17 cellular contexts compared by ENCODE assay signal in genomic region chr20:63176035-63176434, GRCh38. TPM values are rescaled to one million over a fixed set of nuclear protein-coding genes. Genes with fewer than 3 reads are reported as not detected.
DNase-seq lines count a peak whose midpoint lies in the region; ATAC-seq, FAIRE-seq and TF ChIP-seq lines count a peak whose summit lies in the region.
"Had no signal": no experiment of that assay in that cellular context is flagged by ENCODE, and none has a peak within 500 bp of the region (broad histone marks: within the 10 kb centered on the region; RNA-seq: fewer than 3 reads in every experiment).

No MANE protein-coding gene starts in this region.

- H3F3A ChIP-seq in MM.1S (ENCODE audit: insufficient read depth, low read length): no peaks in the 10 kb centered on the region

- ATAC-seq in HG02852 (IDR thresholded peaks at IDR 0.05; ENCODE audit: unreplicated experiment): no peak

- H2BK5ac ChIP-seq in H1 (ENCODE audit: low read depth, low read length): no peak overlapping the region

- no peaks in the 10 kb centered on the region for H3K9me3 Mint-ChIP-seq in T-helper 1 cell treated with Interleukin-12 subunit alpha and Interleukin-12 subunit beta and Interleukin-4 antibody, amounts not matched to agents 30 μg/mL and 1 μg/mL, for 36 hours

- peaks cover 1% of the 10 kb centered on the region for H3K36me3 Mint-ChIP-seq in T-helper 1 cell treated with Interleukin-12 subunit alpha and Interleukin-12 subunit beta and Interleukin-4 antibody, amounts not matched to agents 30 μg/mL and 1 μg/mL, for 36 hours (ENCODE audit: low read depth)

- TF ChIP-seq EP300 in H1 (IDR thresholded peaks at IDR 0.05; ENCODE audit: borderline replicate concordance in 1 of 2, low read depth in 2 of 2, low read length in 2 of 2): no peak

- no peak for TF ChIP-seq POLR2A in H1 (IDR thresholded peaks at IDR 0.05; ENCODE audit: control extremely low read depth in 1 of 2, low read depth in 2 of 2, low read length in 2 of 2)

- no peak overlapping the region for H2BK120ac ChIP-seq in H1 (replicated peaks; ENCODE audit: low read depth, low read length)

- H2BK15ac ChIP-seq in H1 (ENCODE audit: low read length): 0 out of 2 replicates have a peak overlapping the region, but pooled peaks have one; percentile 61

- no peak overlapping the region for H3K18ac ChIP-seq in H1 (ENCODE audit: extremely low read depth, low read length)

- peaks cover 2% of the 10 kb centered on the region for H3K4me1 Mint-ChIP-seq in T-helper 1 cell treated with Interleukin-12 subunit alpha and Interleukin-12 subunit beta and Interleukin-4 antibody, amounts not matched to agents 30 μg/mL and 1 μg/mL, for 36 hours (ENCODE audit: low read depth)

- H3K14ac ChIP-seq in H1 (ENCODE audit: insufficient read length): no peak overlapping the region

- H3K23ac ChIP-seq in H1 (ENCODE audit: insufficient read length): no peak overlapping the region

- H3K9me3 ChIP-seq in H1 (ENCODE audit: insufficient read depth in 2 of 2, low read depth in 1 of 2, low read length in 1 of 2): no peaks in the 10 kb centered on the region
- no peaks in the 10 kb centered on the region for H3K9me3 ChIP-seq in neuron (ENCODE audit: low read length)
- H3K9me3 ChIP-seq in MM.1S (replicated peaks; ENCODE audit: insufficient read depth, low read length): no peaks in the 10 kb centered on the region
- H3K9me3 ChIP-seq: tibial nerve had no signal

- 12% methylated on average over 16 of the region's 16 CpGs; no CpG with 5 or more reads in 1 of the 2 experiments for WGBS in H1 (ENCODE audit: extremely low coverage in 1 of 2, insufficient coverage in 1 of 2, insufficient read length in 1 of 2, insufficient replicate concordance in 2 of 2, low coverage in 1 of 2, low lambda C conversion rate in 2 of 2, missing lambda C conversion rate in 1 of 2), 2 experiments

- no peak overlapping the region for H4K5ac ChIP-seq in H1 (ENCODE audit: insufficient read length, low read depth, low read length)

- no peaks in the 10 kb centered on the region for H3K9me2 ChIP-seq in MM.1S (replicated peaks; ENCODE audit: insufficient read depth, low read length)

- H3K79me2 ChIP-seq in H1 (ENCODE audit: control insufficient read depth in 1 of 2, insufficient read depth in 2 of 2, low read length in 2 of 2): no peaks in the 10 kb centered on the region
- no peaks in the 10 kb centered on the region for H3K79me2 ChIP-seq in MM.1S (ENCODE audit: low read length)

- no peak overlapping the region for H3K56ac ChIP-seq in H1 (replicated peaks; ENCODE audit: insufficient read length, low read depth, low read length)

- no peaks in the 10 kb centered on the region for H3K79me1 ChIP-seq in H1 (ENCODE audit: low read depth, low read length)

- H4K20me1 ChIP-seq in H1 (replicated peaks in 1 of 2; ENCODE audit: control insufficient read depth in 1 of 2, insufficient read depth in 2 of 2, low read length in 2 of 2) (peaks cover 0 to 10% of the 10 kb centered on the region in 2 experiments), MM.1S (ENCODE audit: insufficient read depth, low read length) (no peaks in the 10 kb centered on the region)

- no peak overlapping the region for H4K8ac ChIP-seq in H1 (ENCODE audit: extremely low read depth, insufficient read depth, low read length)

- no peak for FAIRE-seq in H1 (lab: Jason Lieb, UNC)
- FAIRE-seq: GM12892, GM19239, small intestine had no signal

- CTCF ChIA-PET in H1 (lab: Charles Lee; ENCODE audit: partially characterized antibody): interaction anchor here (0.7 to 2.1 kb wide), 6 partner anchors 10 to 329 kb away, joined by 3 to 4 read pairs (median 3); no protein-coding TSS in a partner anchor

- H3K27ac ChIP-seq in H1 (ENCODE audit: low read depth, low read length) (no peak overlapping the region), MM.1S (ENCODE audit: low read length) (no peak overlapping the region)
- H3K27ac ChIP-seq: RWPE1, tibial nerve had no signal

- peak overlapping the region; percentile 75 for H3K27ac Mint-ChIP-seq in T-helper 1 cell treated with Interleukin-12 subunit alpha and Interleukin-12 subunit beta and Interleukin-4 antibody, amounts not matched to agents 30 μg/mL and 1 μg/mL, for 36 hours

- DNase-seq in T-helper 1 cell (no peak), RPMI8226 (peak; percentile 36), H1 (ENCODE audit: low read depth in 1 of 2, low spot score in 2 of 2) (peak in 1 of 2 experiments; percentile 79), GM13976 (ENCODE audit: low spot score) (no peak), MM.1S (no peak)
- DNase-seq: activated T-cell treated with anti-CD3 and anti-CD28 coated beads, Interleukin-2, amount 50 U/mL, for 1 hour; GOT3; NCI-H524 treated with DMSO at 0.1 percent for 48 hours; small intestine had no signal

- peak overlapping the region; percentile 68; the same call in 1 of the 2 replicates for H2BK12ac ChIP-seq in H1 (ENCODE audit: low read depth, low read length)

- POLR2A ChIA-PET in H1 (lab: Charles Lee; ENCODE audit: partially characterized antibody): no interaction called here

- peaks cover 51% of the 10 kb centered on the region for H3K27me3 Mint-ChIP-seq in T-helper 1 cell treated with Interleukin-12 subunit alpha and Interleukin-12 subunit beta and Interleukin-4 antibody, amounts not matched to agents 30 μg/mL and 1 μg/mL, for 36 hours (ENCODE audit: low read depth)

- no peak overlapping the region for H4K91ac ChIP-seq in H1 (replicated peaks; ENCODE audit: insufficient read length, low read length)

- H3K4me3 Mint-ChIP-seq in T-helper 1 cell treated with Interleukin-12 subunit alpha and Interleukin-12 subunit beta and Interleukin-4 antibody, amounts not matched to agents 30 μg/mL and 1 μg/mL, for 36 hours: no peak overlapping the region

- no peak overlapping the region; a peak in 1 of 7 replicates for H3K9ac ChIP-seq in H1 (replicated peaks in 1 of 4; ENCODE audit: extremely low read depth in 1 of 4, low read depth in 3 of 4, low read length in 3 of 4)
- no peak overlapping the region for H3K9ac ChIP-seq in MM.1S (ENCODE audit: low read length)

- H2AK5ac ChIP-seq in H1 (ENCODE audit: low read depth, low read length): no peak overlapping the region

- in situ Hi-C loops in GM13976 (cut with MboI; ENCODE audit: low sequenced_read_pairs, unreplicated experiment): no loop called here

- H2AFZ ChIP-seq in H1 (ENCODE audit: low read length) (no peak overlapping the region), neuron (ENCODE audit: low read depth, low read length) (peak overlapping the region; percentile 14), MM.1S (ENCODE audit: low read length) (no peak overlapping the region)

- peaks cover 32 to 62% (median 51%) of the 10 kb centered on the region in 4 experiments for H3K27me3 ChIP-seq in H1 (replicated peaks in 1 of 4; ENCODE audit: control insufficient read depth in 3 of 4, extremely low read depth in 1 of 4, insufficient read depth in 3 of 4, low read length in 3 of 4)
- no peaks in the 10 kb centered on the region for H3K27me3 ChIP-seq in neuron (ENCODE audit: insufficient read depth, low read length)
- peaks cover 87% of the 10 kb centered on the region for H3K27me3 ChIP-seq in MM.1S (replicated peaks; ENCODE audit: insufficient read depth, low read length)

- TF ChIP-seq CTCF in H1 (IDR thresholded peaks at IDR 0.05; ENCODE audit: control extremely low read depth in 1 of 3, insufficient read depth in 1 of 3, low read depth in 1 of 3, low read length in 3 of 3) (no peak), GM13976 (IDR thresholded peaks at IDR 0.05; ENCODE audit: borderline replicate concordance, control extremely low read depth, extremely low read depth, insufficient read depth, missing control alignments) (no peak), MM.1S (IDR thresholded peaks at IDR 0.05; ENCODE audit: low read length) (no peak)

- no peak overlapping the region for H3K4ac ChIP-seq in H1 (replicated peaks; ENCODE audit: insufficient read length, low read depth, low read length)

- H3K23me2 ChIP-seq in H1 (ENCODE audit: low read depth, low read length): peaks cover 18% of the 10 kb centered on the region; the same call in 1 of the 2 replicates

- H3K4me2 ChIP-seq in H1 (ENCODE audit: insufficient read depth in 1 of 2, low read depth in 2 of 2, low read length in 2 of 2): peak overlapping the region; percentile 72 to 87
- H3K4me2 ChIP-seq in MM.1S (ENCODE audit: low read depth, low read length): no peak overlapping the region

- H3K36me3 ChIP-seq in H1 (ENCODE audit: control insufficient read depth in 2 of 4, insufficient read depth in 4 of 4, low read length in 3 of 4): no peaks in the 10 kb centered on the region
- peaks cover 14% of the 10 kb centered on the region for H3K36me3 ChIP-seq in neuron (ENCODE audit: insufficient read depth, low read length)
- H3K36me3 ChIP-seq in MM.1S (replicated peaks; ENCODE audit: insufficient read depth, low read length): no peaks in the 10 kb centered on the region
- H3K36me3 ChIP-seq: tibial nerve had no signal

- H2BK20ac ChIP-seq in H1 (ENCODE audit: low read length): 0 out of 2 replicates have a peak overlapping the region, but pooled peaks have one; percentile 48

- H3K4me3 ChIP-seq in H1 (ENCODE audit: extremely low read depth in 1 of 4, insufficient read depth in 2 of 4, low read depth in 3 of 4, low read length in 4 of 4) (peak overlapping the region; percentile 2 to 83 (median 30); a peak in 6 of 8 replicates), neuron (ENCODE audit: low read length) (peak overlapping the region; percentile 95), MM.1S (ENCODE audit: low read length) (no peak overlapping the region)
- H3K4me3 ChIP-seq: tibial nerve had no signal

- H3K4me1 ChIP-seq in H1 (replicated peaks in 1 of 4; ENCODE audit: control insufficient read depth in 3 of 4, insufficient read depth in 4 of 4, low read length in 3 of 4) (peaks cover 3 to 53% (median 32%) of the 10 kb centered on the region in 4 experiments), neuron (ENCODE audit: insufficient read depth, low read length) (peaks cover 66% of the 10 kb centered on the region), MM.1S (ENCODE audit: low read length) (no peaks in the 10 kb centered on the region)

- TF ChIP-seq RAD21 in H1 (IDR thresholded peaks at IDR 0.05 in 1 of 2, conservative IDR thresholded peaks at IDR 0.05 in 1 of 2; ENCODE audit: low read depth in 2 of 2, low read length in 2 of 2): no peak

RNA-seq across cellular contexts. Expression of gene YTHDF1, which starts 39.9 kb away (rescaled TPM):
- 66.0 and 66.1 TPM in 2 replicates for total RNA-seq in H1 (2021; fragmentation: NEBNext Ultra II Directional; extraction: Animal tissue kit (Norgen Biotek cat#: 25700))
- 32.8 and 38.3 TPM in 2 replicates for polyA plus RNA-seq in H1 (2011; rRNA removed)
- polyA plus RNA-seq in H1 (2011; cell fraction: cytosol; rRNA removed): 41.4 TPM
- polyA plus RNA-seq in H1 (2011; cell fraction: nucleus; rRNA removed): 41.1 TPM
- polyA plus RNA-seq in H1 (2012, experiment 1 of 2): 46.9 to 54.7 TPM (median 49.9 TPM) in 4 replicates
- 35.5 TPM for polyA plus RNA-seq in H1 (2012, experiment 2 of 2)
- 44.4 TPM for polyA plus RNA-seq in H1 (2013, experiment 1 of 2)
- 44.2 TPM for polyA plus RNA-seq in H1 (2013, experiment 2 of 2)
- 42.5 and 44.7 TPM in 2 replicates for polyA minus RNA-seq in H1 (2011; rRNA and poly(A)+ RNA removed)
- 40.8 TPM for polyA minus RNA-seq in H1 (2011; cell fraction: cytosol; rRNA and poly(A)+ RNA removed)
- polyA minus RNA-seq in H1 (2011; cell fraction: nucleus; rRNA and poly(A)+ RNA removed): 22.0 TPM

RNA-seq across cellular contexts. Expression of gene BIRC7, which starts 59.7 kb away (rescaled TPM):
- 0.41 TPM in 1 of 2 replicates, not detected in the other for total RNA-seq in H1 (2021; fragmentation: NEBNext Ultra II Directional; extraction: Animal tissue kit (Norgen Biotek cat#: 25700))
- polyA plus RNA-seq in H1 (2011; rRNA removed): 0.11 and 0.16 TPM in 2 replicates
- polyA plus RNA-seq in H1 (2011; cell fraction: cytosol; rRNA removed): 0.16 TPM
- 0.77 TPM for polyA plus RNA-seq in H1 (2011; cell fraction: nucleus; rRNA removed)
- 0.19 TPM in 1 of 4 replicates, not detected in the others for polyA plus RNA-seq in H1 (2012, experiment 1 of 2)
- polyA plus RNA-seq in H1 (2012, experiment 2 of 2): not detected
- 0.06 TPM for polyA plus RNA-seq in H1 (2013, experiment 1 of 2)
- 0.06 TPM for polyA plus RNA-seq in H1 (2013, experiment 2 of 2)
- polyA minus RNA-seq in H1 (2011; rRNA and poly(A)+ RNA removed): not detected in 2 replicates
- polyA minus RNA-seq in H1 (2011; cell fraction: cytosol; rRNA and poly(A)+ RNA removed): not detected
- polyA minus RNA-seq in H1 (2011; cell fraction: nucleus; rRNA and poly(A)+ RNA removed): not detected
- total RNA-seq: A673 had no signal
